1 cellular context compared by ENCODE assay signal in genomic region chr18:77993188-77993981, GRCh38.
A peak's percentile ranks its signal among the peaks of the same experiment; 100 is the strongest.
TF ChIP-seq lines count a peak whose summit lies in the region.

No MANE protein-coding gene starts in this region.

TF ChIP-seq in K562, 482 proteins besides CTCF, POLR2A, EP300 and RAD21 (continued from another document and continues in another):
- TF ChIP-seq ZNF518B (CRISPR knock-in tag; IDR thresholded peaks at IDR 0.05) = no peak
- no peak for TF ChIP-seq THAP7 (CRISPR knock-in tag; IDR thresholded peaks at IDR 0.05)
- TF ChIP-seq BDP1 (IDR thresholded peaks at IDR 0.05; ENCODE audit: insufficient read depth, insufficient read length) = no peak
- TF ChIP-seq ZBTB11 (CRISPR knock-in tag; IDR thresholded peaks at IDR 0.05) = no peak
- TF ChIP-seq MAFG (tag; conservative IDR thresholded peaks at IDR 0.05) = peak; percentile 72
- TF ChIP-seq ESRRA (IDR thresholded peaks at IDR 0.05; ENCODE audit: borderline replicate concordance, low read depth) = peak; percentile 70; the same call in 1 of the 2 replicates
- peak; percentile 18; the same call in 1 of the 2 replicates for TF ChIP-seq STAT5A (IDR thresholded peaks at IDR 0.05; ENCODE audit: borderline replicate concordance, low read length)
- no peak for TF ChIP-seq DEAF1 (CRISPR knock-in tag; IDR thresholded peaks at IDR 0.05)
- TF ChIP-seq ZBTB34 (CRISPR knock-in tag; IDR thresholded peaks at IDR 0.05) = no peak
- no peak for TF ChIP-seq RBM39 (optimal IDR thresholded peaks at IDR 0.05; ENCODE audit: low read depth, low read length)
- TF ChIP-seq CREB3 (tag; conservative IDR thresholded peaks at IDR 0.05; ENCODE audit: low read depth) = no peak
- TF ChIP-seq KLF13 (tag; IDR thresholded peaks at IDR 0.05; ENCODE audit: borderline replicate concordance, low read depth) = 0 out of 2 replicates have a peak, but pooled peaks have one; percentile 41
- no peak for TF ChIP-seq DNMT1 (IDR thresholded peaks at IDR 0.05)
- TF ChIP-seq TAL1 (IDR thresholded peaks at IDR 0.05) = peak; percentile 15; the same call in 1 of the 2 replicates
- TF ChIP-seq NR2C1 (IDR thresholded peaks at IDR 0.05) = no peak
- no peak for TF ChIP-seq NR2C1 (tag; IDR thresholded peaks at IDR 0.05)
- no peak for TF ChIP-seq RBM14 (IDR thresholded peaks at IDR 0.05; ENCODE audit: borderline replicate concordance, insufficient read depth, low read depth, low read length)
- TF ChIP-seq SETDB1 (IDR thresholded peaks at IDR 0.05; ENCODE audit: low read length) = no peak
- peak; percentile 33; the same call in 1 of the 2 replicates for TF ChIP-seq RNF2 (IDR thresholded peaks at IDR 0.05)
- no peak for TF ChIP-seq PYGO2 (tag; IDR thresholded peaks at IDR 0.05)
- TF ChIP-seq PCBP1 (IDR thresholded peaks at IDR 0.05; ENCODE audit: low read depth, low read length, poor library complexity, severe bottlenecking) = no peak
- TF ChIP-seq CHD7 (IDR thresholded peaks at IDR 0.05; ENCODE audit: low read depth, low read length) = no peak
- TF ChIP-seq SPI1 (IDR thresholded peaks at IDR 0.05; ENCODE audit: borderline replicate concordance, low read depth, low read length) = no peak
- no peak; the same call in 1 of the 2 replicates for TF ChIP-seq USF2 (CRISPR knock-in tag; IDR thresholded peaks at IDR 0.05)
- TF ChIP-seq PHF8 (IDR thresholded peaks at IDR 0.05; ENCODE audit: borderline replicate concordance, low read length) = peak; percentile 64; the same call in 1 of the 2 replicates
- TF ChIP-seq POLR2AphosphoS2 (IDR thresholded peaks at IDR 0.05; ENCODE audit: low read length) = 0 out of 2 replicates have a peak, but pooled peaks have one; percentile 63
- TF ChIP-seq NFYB (IDR thresholded peaks at IDR 0.05; ENCODE audit: extremely low read depth, insufficient read length) = no peak
- TF ChIP-seq ELK1 (CRISPR knock-in tag; IDR thresholded peaks at IDR 0.05) = no peak
- TF ChIP-seq EP400 (IDR thresholded peaks at IDR 0.05) = peak; percentile 88
- 0 out of 2 replicates have a peak, but pooled peaks have one; percentile 35 for TF ChIP-seq BRD4 (IDR thresholded peaks at IDR 0.05)
